ENCODE assay signal across 9 cellular contexts in the genomic region with DNA sequence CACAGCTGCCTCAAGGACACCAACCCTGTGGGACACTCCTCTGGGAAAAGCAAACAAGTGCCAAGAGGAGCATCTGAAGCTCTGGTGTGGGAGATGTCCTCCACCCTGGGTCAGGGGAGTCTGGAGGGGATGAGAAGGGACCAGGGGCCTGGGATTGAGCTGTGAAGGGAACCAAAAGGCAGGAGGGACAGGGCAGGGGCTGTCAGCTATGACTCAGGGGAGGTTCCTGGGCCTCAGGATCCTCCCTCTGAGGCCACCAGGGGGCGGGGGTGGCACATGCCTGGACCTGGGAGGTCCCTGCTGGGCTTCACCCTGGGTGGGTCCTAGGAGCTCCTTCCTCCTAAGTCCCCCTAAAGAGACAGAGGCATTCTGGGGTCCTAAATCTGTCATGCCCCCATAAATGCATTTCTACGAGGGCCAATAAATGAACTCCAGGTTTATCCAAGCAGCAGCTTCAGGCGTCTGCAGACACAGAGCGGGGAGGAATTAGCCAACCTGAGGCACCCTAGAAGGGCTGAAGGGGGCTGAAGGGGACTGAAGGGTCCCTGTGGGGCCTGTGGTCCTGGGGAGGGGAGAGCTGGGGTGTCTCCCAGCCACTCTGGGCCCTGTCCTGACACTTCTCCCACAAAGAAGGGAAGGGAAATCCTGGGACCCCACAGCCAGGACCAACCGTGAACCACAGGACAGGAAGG.
DNase-seq lines count a peak whose midpoint lies in the region; ATAC-seq and TF ChIP-seq lines count a peak whose summit lies in the region.
"Had no signal": no experiment of that assay in that cellular context is flagged by ENCODE, and none has a peak within 500 bp of the region (broad histone marks: within the 10 kb centered on the region; RNA-seq: fewer than 3 reads in every experiment).

No MANE protein-coding gene starts in this region.

- no peak overlapping the region for H3K27ac Mint-ChIP-seq in T-helper 2 cell treated with Interferon-gamma antibody and Interleukin-4, amounts not matched to agents 5 μg/mL and 100 μg/mL, for 36 hours
- H3K27ac Mint-ChIP-seq: dendritic cell treated with granulocyte-macrophage colony-stimulating factor and Interleukin-4, amounts not matched to agents 40 ng/mL and 50 ng/mL, for 4 days had no signal

- peaks cover 49% of the 10 kb centered on the region for H3K27me3 Mint-ChIP-seq in T-helper 2 cell treated with Interferon-gamma antibody and Interleukin-4, amounts not matched to agents 5 μg/mL and 100 μg/mL, for 36 hours (ENCODE audit: low read depth)

- DNase-seq in ACHN (peak; percentile 11), GM13977 (ENCODE audit: low spot score) (peak; percentile 32), hepatic stellate cell (ENCODE audit: low spot score) (peak; percentile 16), foreskin melanocyte (no peak)
- no peak for DNase-seq in T-helper 2 cell treated with Interferon-gamma antibody and Interleukin-4, amounts not matched to agents 5 μg/mL and 100 μg/mL, for 36 hours (ENCODE audit: low spot score)

- no peak for ATAC-seq in GM18858 (IDR thresholded peaks at IDR 0.05; ENCODE audit: unreplicated experiment)
- ATAC-seq in HG03520 (IDR thresholded peaks at IDR 0.05; ENCODE audit: unreplicated experiment) = no peak

- no peak overlapping the region for H3K4me3 Mint-ChIP-seq in T-helper 2 cell treated with Interferon-gamma antibody and Interleukin-4, amounts not matched to agents 5 μg/mL and 100 μg/mL, for 36 hours
- H3K4me3 Mint-ChIP-seq: dendritic cell treated with granulocyte-macrophage colony-stimulating factor and Interleukin-4, amounts not matched to agents 40 ng/mL and 50 ng/mL, for 4 days had no signal

- no peak overlapping the region for H3K27ac ChIP-seq in VCaP

- in situ Hi-C loops in ACHN (cut with HindIII; ENCODE audit: low pct_ligation_motif_present, low pct_unique_long_range_greater_than_20kb, low sequenced_read_pairs) (no loop called here), GM13977 (cut with MboI; ENCODE audit: low pct_unique_long_range_greater_than_20kb, low sequenced_read_pairs, unreplicated experiment) (no loop called here)

- H3K36me3 Mint-ChIP-seq in T-helper 2 cell treated with Interferon-gamma antibody and Interleukin-4, amounts not matched to agents 5 μg/mL and 100 μg/mL, for 36 hours (ENCODE audit: low read depth) = no peaks in the 10 kb centered on the region

- H3K9me3 Mint-ChIP-seq in T-helper 2 cell treated with Interferon-gamma antibody and Interleukin-4, amounts not matched to agents 5 μg/mL and 100 μg/mL, for 36 hours = no peaks in the 10 kb centered on the region
- H3K9me3 Mint-ChIP-seq: dendritic cell treated with granulocyte-macrophage colony-stimulating factor and Interleukin-4, amounts not matched to agents 40 ng/mL and 50 ng/mL, for 4 days had no signal

- TF ChIP-seq CTCF in GM13977 (IDR thresholded peaks at IDR 0.05; ENCODE audit: extremely low read depth, insufficient read depth, missing control alignments) (peak; percentile 33), VCaP (conservative IDR thresholded peaks at IDR 0.05) (peak; percentile 70)

- H3K4me1 Mint-ChIP-seq in T-helper 2 cell treated with Interferon-gamma antibody and Interleukin-4, amounts not matched to agents 5 μg/mL and 100 μg/mL, for 36 hours (ENCODE audit: low read depth) = no peaks in the 10 kb centered on the region

Comparison
In these comparisons a context has a peak if more than half of its experiments do, and no peak if none do; other contexts are left out.
1. DNase-seq: peak in ACHN (single experiment), GM13977 (single experiment) and hepatic stellate cell (single experiment); none in foreskin melanocyte (single experiment) and T-helper 2 cell treated with Interferon-gamma antibody and Interleukin-4, amounts not matched to agents 5 μg/mL and 100 μg/mL, for 36 hours (single experiment).